14 cellular contexts compared by ENCODE assay signal in genomic region chr11:19615503-19615902, GRCh38.
"Had no signal": no experiment of that assay in that cellular context is flagged by ENCODE, and none has a peak within 500 bp of the region (broad histone marks: within the 10 kb centered on the region; RNA-seq: fewer than 3 reads in every experiment).

No MANE protein-coding gene starts in this region.

- H3K36me3 ChIP-seq: lower lobe of right lung, neutrophil had no signal

- DNase-seq: activated B cell treated with CpG ODN at 0.5 μM for 24 hours; activated CD4-positive, alpha-beta T cell treated with anti-CD3 and anti-CD28 coated beads for 48 hours; activated CD8-positive, alpha-beta T cell treated with anti-CD3 and anti-CD28 coated beads for 36 hours; activated naive CD4-positive, alpha-beta T cell treated with anti-CD3 and anti-CD28 coated beads for 36 hours; activated T-cell treated with anti-CD3 and anti-CD28 coated beads, Interleukin-2, amount 50 U/mL, for 1 hour; effector memory CD4-positive, alpha-beta T cell; foreskin fibroblast; hippocampal formation; lower lobe of right lung had no signal

- H3K27me3 ChIP-seq: neutrophil had no signal

- H3K9me3 ChIP-seq: lower lobe of right lung, neutrophil had no signal

- H3K27ac ChIP-seq: lower lobe of right lung, neutrophil, SK-N-MC, skin epidermis had no signal

- ATAC-seq: activated CD8-positive, alpha-beta T cell treated with anti-CD3 and anti-CD28 coated beads for 36 hours; left colon; lower lobe of right lung; natural killer cell treated with Interleukin-12 subunit alpha and Interleukin-12 subunit beta and Interleukin-15 and Interleukin-18, amount 100 ng/mL, for 72 hours had no signal

- H3K4me3 ChIP-seq: lower lobe of right lung, SK-N-MC, skin epidermis had no signal

- H3K4me1 ChIP-seq: lower lobe of right lung had no signal
